Comparison of ENCODE assay signal across 1 cellular context in the genomic region with DNA sequence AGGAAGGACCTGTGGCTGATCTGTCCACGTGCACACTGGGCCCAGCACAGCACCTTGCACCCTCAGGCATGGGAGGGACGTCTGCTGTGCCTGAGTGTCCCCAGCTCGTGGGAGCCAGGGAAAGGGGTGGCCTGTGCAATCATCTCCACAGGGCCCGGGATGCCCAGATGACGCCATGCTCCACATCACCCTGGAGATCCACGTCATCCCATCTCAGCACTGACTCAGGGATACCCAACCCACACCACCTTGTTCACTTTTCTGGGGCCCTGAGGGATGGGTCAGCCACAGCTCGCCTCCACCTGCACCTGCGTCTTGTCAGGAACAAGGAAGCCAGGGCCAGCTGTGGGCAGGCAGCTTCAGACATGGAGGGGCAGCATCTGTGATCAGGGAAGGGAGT.
TF ChIP-seq lines count a peak whose summit lies in the region.

No MANE protein-coding gene starts in this region.

TF ChIP-seq in K562, 482 proteins besides CTCF, POLR2A, EP300 and RAD21 (continued from another document):
- no peak for TF ChIP-seq CREB3 (tag; conservative IDR thresholded peaks at IDR 0.05; ENCODE audit: low read depth)
- no peak for TF ChIP-seq NR2F6 (CRISPR knock-in tag; IDR thresholded peaks at IDR 0.05)
- no peak for TF ChIP-seq ARID3A (IDR thresholded peaks at IDR 0.05; ENCODE audit: borderline replicate concordance, low read depth, low read length)
- TF ChIP-seq CEBPB (tag; IDR thresholded peaks at IDR 0.05) = no peak
- TF ChIP-seq, protein P1, sequence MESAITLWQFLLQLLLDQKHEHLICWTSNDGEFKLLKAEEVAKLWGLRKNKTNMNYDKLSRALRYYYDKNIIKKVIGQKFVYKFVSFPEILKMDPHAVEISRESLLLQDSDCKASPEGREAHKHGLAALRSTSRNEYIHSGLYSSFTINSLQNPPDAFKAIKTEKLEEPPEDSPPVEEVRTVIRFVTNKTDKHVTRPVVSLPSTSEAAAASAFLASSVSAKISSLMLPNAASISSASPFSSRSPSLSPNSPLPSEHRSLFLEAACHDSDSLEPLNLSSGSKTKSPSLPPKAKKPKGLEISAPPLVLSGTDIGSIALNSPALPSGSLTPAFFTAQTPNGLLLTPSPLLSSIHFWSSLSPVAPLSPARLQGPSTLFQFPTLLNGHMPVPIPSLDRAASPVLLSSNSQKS (CRISPR knock-in tag; IDR thresholded peaks at IDR 0.05) = no peak
- peak; percentile 76 for TF ChIP-seq CREM (IDR thresholded peaks at IDR 0.05; ENCODE audit: low read depth)
- TF ChIP-seq, protein P2, sequence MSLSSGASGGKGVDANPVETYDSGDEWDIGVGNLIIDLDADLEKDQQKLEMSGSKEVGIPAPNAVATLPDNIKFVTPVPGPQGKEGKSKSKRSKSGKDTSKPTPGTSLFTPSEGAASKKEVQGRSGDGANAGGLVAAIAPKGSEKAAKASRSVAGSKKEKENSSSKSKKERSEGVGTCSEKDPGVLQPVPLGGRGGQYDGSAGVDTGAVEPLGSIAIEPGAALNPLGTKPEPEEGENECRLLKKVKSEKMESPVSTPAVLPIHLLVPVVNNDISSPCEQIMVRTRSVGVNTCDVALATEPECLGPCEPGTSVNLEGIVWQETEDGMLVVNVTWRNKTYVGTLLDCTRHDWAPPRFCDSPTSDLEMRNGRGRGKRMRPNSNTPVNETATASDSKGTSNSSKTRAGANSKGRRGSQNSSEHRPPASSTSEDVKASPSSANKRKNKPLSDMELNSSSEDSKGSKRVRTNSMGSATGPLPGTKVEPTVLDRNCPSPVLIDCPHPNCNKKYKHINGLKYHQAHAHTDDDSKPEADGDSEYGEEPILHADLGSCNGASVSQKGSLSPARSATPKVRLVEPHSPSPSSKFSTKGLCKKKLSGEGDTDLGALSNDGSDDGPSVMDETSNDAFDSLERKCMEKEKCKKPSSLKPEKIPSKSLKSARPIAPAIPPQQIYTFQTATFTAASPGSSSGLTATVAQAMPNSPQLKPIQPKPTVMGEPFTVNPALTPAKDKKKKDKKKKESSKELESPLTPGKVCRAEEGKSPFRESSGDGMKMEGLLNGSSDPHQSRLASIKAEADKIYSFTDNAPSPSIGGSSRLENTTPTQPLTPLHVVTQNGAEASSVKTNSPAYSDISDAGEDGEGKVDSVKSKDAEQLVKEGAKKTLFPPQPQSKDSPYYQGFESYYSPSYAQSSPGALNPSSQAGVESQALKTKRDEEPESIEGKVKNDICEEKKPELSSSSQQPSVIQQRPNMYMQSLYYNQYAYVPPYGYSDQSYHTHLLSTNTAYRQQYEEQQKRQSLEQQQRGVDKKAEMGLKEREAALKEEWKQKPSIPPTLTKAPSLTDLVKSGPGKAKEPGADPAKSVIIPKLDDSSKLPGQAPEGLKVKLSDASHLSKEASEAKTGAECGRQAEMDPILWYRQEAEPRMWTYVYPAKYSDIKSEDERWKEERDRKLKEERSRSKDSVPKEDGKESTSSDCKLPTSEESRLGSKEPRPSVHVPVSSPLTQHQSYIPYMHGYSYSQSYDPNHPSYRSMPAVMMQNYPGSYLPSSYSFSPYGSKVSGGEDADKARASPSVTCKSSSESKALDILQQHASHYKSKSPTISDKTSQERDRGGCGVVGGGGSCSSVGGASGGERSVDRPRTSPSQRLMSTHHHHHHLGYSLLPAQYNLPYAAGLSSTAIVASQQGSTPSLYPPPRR (CRISPR knock-in tag; IDR thresholded peaks at IDR 0.05; ENCODE audit: borderline replicate concordance) = no peak
- TF ChIP-seq, protein P3, sequence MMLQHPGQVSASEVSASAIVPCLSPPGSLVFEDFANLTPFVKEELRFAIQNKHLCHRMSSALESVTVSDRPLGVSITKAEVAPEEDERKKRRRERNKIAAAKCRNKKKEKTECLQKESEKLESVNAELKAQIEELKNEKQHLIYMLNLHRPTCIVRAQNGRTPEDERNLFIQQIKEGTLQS (IDR thresholded peaks at IDR 0.05) = peak; percentile 50
- TF ChIP-seq, protein P3 (CRISPR knock-in tag; conservative IDR thresholded peaks at IDR 0.05) = no peak
- TF ChIP-seq CAMTA2 (CRISPR knock-in tag; conservative IDR thresholded peaks at IDR 0.05) = no peak
- TF ChIP-seq KLF13 (tag; IDR thresholded peaks at IDR 0.05; ENCODE audit: borderline replicate concordance, low read depth) = no peak
- TF ChIP-seq JUN (IDR thresholded peaks at IDR 0.05; ENCODE audit: borderline replicate concordance, low read depth, low read length) = 0 out of 2 replicates have a peak, but pooled peaks have one; percentile 33
- no peak for TF ChIP-seq JUN (CRISPR knock-in tag; IDR thresholded peaks at IDR 0.05; ENCODE audit: borderline replicate concordance)
- no peak for TF ChIP-seq ZNF707 (CRISPR knock-in tag; conservative IDR thresholded peaks at IDR 0.05)
- TF ChIP-seq, protein P4, sequence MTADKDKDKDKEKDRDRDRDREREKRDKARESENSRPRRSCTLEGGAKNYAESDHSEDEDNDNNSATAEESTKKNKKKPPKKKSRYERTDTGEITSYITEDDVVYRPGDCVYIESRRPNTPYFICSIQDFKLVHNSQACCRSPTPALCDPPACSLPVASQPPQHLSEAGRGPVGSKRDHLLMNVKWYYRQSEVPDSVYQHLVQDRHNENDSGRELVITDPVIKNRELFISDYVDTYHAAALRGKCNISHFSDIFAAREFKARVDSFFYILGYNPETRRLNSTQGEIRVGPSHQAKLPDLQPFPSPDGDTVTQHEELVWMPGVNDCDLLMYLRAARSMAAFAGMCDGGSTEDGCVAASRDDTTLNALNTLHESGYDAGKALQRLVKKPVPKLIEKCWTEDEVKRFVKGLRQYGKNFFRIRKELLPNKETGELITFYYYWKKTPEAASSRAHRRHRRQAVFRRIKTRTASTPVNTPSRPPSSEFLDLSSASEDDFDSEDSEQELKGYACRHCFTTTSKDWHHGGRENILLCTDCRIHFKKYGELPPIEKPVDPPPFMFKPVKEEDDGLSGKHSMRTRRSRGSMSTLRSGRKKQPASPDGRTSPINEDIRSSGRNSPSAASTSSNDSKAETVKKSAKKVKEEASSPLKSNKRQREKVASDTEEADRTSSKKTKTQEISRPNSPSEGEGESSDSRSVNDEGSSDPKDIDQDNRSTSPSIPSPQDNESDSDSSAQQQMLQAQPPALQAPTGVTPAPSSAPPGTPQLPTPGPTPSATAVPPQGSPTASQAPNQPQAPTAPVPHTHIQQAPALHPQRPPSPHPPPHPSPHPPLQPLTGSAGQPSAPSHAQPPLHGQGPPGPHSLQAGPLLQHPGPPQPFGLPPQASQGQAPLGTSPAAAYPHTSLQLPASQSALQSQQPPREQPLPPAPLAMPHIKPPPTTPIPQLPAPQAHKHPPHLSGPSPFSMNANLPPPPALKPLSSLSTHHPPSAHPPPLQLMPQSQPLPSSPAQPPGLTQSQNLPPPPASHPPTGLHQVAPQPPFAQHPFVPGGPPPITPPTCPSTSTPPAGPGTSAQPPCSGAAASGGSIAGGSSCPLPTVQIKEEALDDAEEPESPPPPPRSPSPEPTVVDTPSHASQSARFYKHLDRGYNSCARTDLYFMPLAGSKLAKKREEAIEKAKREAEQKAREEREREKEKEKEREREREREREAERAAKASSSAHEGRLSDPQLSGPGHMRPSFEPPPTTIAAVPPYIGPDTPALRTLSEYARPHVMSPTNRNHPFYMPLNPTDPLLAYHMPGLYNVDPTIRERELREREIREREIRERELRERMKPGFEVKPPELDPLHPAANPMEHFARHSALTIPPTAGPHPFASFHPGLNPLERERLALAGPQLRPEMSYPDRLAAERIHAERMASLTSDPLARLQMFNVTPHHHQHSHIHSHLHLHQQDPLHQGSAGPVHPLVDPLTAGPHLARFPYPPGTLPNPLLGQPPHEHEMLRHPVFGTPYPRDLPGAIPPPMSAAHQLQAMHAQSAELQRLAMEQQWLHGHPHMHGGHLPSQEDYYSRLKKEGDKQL (CRISPR knock-in tag; IDR thresholded peaks at IDR 0.05; ENCODE audit: borderline replicate concordance) = no peak
- TF ChIP-seq, protein P5, sequence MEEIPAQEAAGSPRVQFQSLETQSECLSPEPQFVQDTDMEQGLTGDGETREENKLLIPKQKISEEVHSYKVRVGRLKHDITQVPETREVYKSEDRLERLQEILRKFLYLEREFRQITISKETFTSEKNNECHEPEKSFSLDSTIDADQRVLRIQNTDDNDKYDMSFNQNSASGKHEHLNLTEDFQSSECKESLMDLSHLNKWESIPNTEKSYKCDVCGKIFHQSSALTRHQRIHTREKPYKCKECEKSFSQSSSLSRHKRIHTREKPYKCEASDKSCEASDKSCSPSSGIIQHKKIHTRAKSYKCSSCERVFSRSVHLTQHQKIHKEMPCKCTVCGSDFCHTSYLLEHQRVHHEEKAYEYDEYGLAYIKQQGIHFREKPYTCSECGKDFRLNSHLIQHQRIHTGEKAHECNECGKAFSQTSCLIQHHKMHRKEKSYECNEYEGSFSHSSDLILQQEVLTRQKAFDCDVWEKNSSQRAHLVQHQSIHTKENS (CRISPR knock-in tag; IDR thresholded peaks at IDR 0.05) = no peak
- no peak for TF ChIP-seq NFIC (IDR thresholded peaks at IDR 0.05)
- TF ChIP-seq CBFA2T3 (IDR thresholded peaks at IDR 0.05) = no peak
- no peak for TF ChIP-seq MCM2 (IDR thresholded peaks at IDR 0.05; ENCODE audit: low read depth)
TF ChIP-seq in K562: peak in this region for 5.
